In genomic region chr12:89384750-89385273, GRCh38 we compare ENCODE assay signal across 12 cellular contexts. TPM values are rescaled to one million over a fixed set of nuclear protein-coding genes. Genes with fewer than 3 reads are reported as not detected.
DNase-seq lines count a peak whose midpoint lies in the region; ATAC-seq and TF ChIP-seq lines count a peak whose summit lies in the region.
"Had no signal": no experiment of that assay in that cellular context is flagged by ENCODE, and none has a peak within 500 bp of the region (broad histone marks: within the 10 kb centered on the region; RNA-seq: fewer than 3 reads in every experiment).

No MANE protein-coding gene starts in this region.

- peak overlapping the region; percentile 64 for H3K27ac ChIP-seq in ACC112 (ENCODE audit: low read depth, low read length)
- peak overlapping the region; percentile 35 to 88; a peak in 3 of 4 replicates for H3K27ac ChIP-seq in SK-N-SH (ENCODE audit: low read depth in 2 of 2, low read length in 1 of 2)
- peak overlapping the region; percentile 72 for H3K27ac ChIP-seq in hepatocyte
- H3K27ac ChIP-seq in parathyroid adenoma: peak overlapping the region; percentile 60

- CTCF ChIA-PET in SK-N-SH (lab: Yijun Ruan, JAX): no interaction called here

- H3K4me1 ChIP-seq in ACC112 (ENCODE audit: control insufficient read depth, insufficient read depth, low read length, unreplicated experiment): peaks cover 33% of the 10 kb centered on the region
- peaks cover 32 to 35% of the 10 kb centered on the region in 2 experiments; a peak in 3 of 4 replicates for H3K4me1 ChIP-seq in SK-N-SH (ENCODE audit: control insufficient read depth in 1 of 2, insufficient read depth in 2 of 2, low read depth in 1 of 2, low read length in 1 of 2)
- H3K4me1 ChIP-seq in hepatocyte (ENCODE audit: insufficient read depth): peaks cover 49% of the 10 kb centered on the region
- H3K4me1 ChIP-seq in parathyroid adenoma: peaks cover 20% of the 10 kb centered on the region

- H3K4me2 ChIP-seq in SK-N-SH: peak overlapping the region; percentile 46
- peak overlapping the region; percentile 39 for H3K4me2 ChIP-seq in hepatocyte
- H3K4me2 ChIP-seq in parathyroid adenoma (ENCODE audit: low read length): no peak overlapping the region

- H3K79me2 ChIP-seq in ACC112 (ENCODE audit: control insufficient read depth, insufficient read depth, low read length, unreplicated experiment): no peaks in the 10 kb centered on the region
- no peaks in the 10 kb centered on the region for H3K79me2 ChIP-seq in SK-N-SH (ENCODE audit: insufficient read depth)
- no peaks in the 10 kb centered on the region for H3K79me2 ChIP-seq in hepatocyte
- no peaks in the 10 kb centered on the region for H3K79me2 ChIP-seq in parathyroid adenoma

- no peaks in the 10 kb centered on the region for H3F3A ChIP-seq in SK-N-SH (replicated peaks; ENCODE audit: insufficient read depth)

- no peak for ATAC-seq in HG03469 (IDR thresholded peaks at IDR 0.05; ENCODE audit: unreplicated experiment)
- ATAC-seq in HG02840 (IDR thresholded peaks at IDR 0.05; ENCODE audit: low FRiP score, unreplicated experiment): no peak

- H3K9ac ChIP-seq in SK-N-SH: no peak overlapping the region
- no peak overlapping the region for H3K9ac ChIP-seq in parathyroid adenoma

- no peak overlapping the region for H2AFZ ChIP-seq in ACC112 (ENCODE audit: low read length, unreplicated experiment)
- 0 out of 2 replicates have a peak overlapping the region, but pooled peaks have one; percentile 61 for H2AFZ ChIP-seq in SK-N-SH (ENCODE audit: low read depth)
- H2AFZ ChIP-seq in hepatocyte: no peak overlapping the region
- H2AFZ ChIP-seq in parathyroid adenoma: peak overlapping the region; percentile 40

- no peaks in the 10 kb centered on the region for H3K36me3 ChIP-seq in ACC112 (ENCODE audit: insufficient read depth, low read length)
- H3K36me3 ChIP-seq in SK-N-SH (replicated peaks in 1 of 2; ENCODE audit: control insufficient read depth in 1 of 2, insufficient read depth in 2 of 2, low read length in 1 of 2): no peaks in the 10 kb centered on the region
- no peaks in the 10 kb centered on the region for H3K36me3 ChIP-seq in hepatocyte (replicated peaks; ENCODE audit: insufficient read depth, low read depth)
- H3K36me3 ChIP-seq in parathyroid adenoma (ENCODE audit: control insufficient read depth, insufficient read depth, low read length): no peaks in the 10 kb centered on the region

- no peak for DNase-seq in SK-N-SH
- DNase-seq in hepatocyte (ENCODE audit: low spot score): no peak
- DNase-seq in NCI-H526 treated with DMSO at 0.1 percent for 48 hours (lab: John Stamatoyannopoulos, UW): no peak
- DNase-seq in putamen (ENCODE audit: low spot score): no peak
- DNase-seq: activated CD4-positive, alpha-beta T cell treated with anti-CD3 and anti-CD28 coated beads, Interleukin-2, amount 50 U/mL, for 1 hour; activated effector memory CD4-positive, alpha-beta T cell treated with Interleukin-2 at 50 U/mL for 16 hours; DND-41; NK-92 treated with Interleukin-12 subunit alpha and Interleukin-12 subunit beta, amount 100 ng/mL, for 24 hours had no signal

- POLR2A ChIA-PET in SK-N-SH (lab: Yijun Ruan, JAX): interaction anchor here (1.5 kb wide), 1 partner anchor 31 kb away, joined by 3 read pairs; no protein-coding TSS in a partner anchor

- no peak for TF ChIP-seq CTCF in SK-N-SH (IDR thresholded peaks at IDR 0.05)
- TF ChIP-seq CTCF in hepatocyte (IDR thresholded peaks at IDR 0.05; ENCODE audit: poor library complexity): no peak
- TF ChIP-seq CTCF in parathyroid adenoma (IDR thresholded peaks at IDR 0.05): no peak

- no peak for TF ChIP-seq EP300 in SK-N-SH (IDR thresholded peaks at IDR 0.05; ENCODE audit: borderline replicate concordance in 1 of 2, low read depth in 1 of 2, low read length in 1 of 2)

- H3K9me3 ChIP-seq in SK-N-SH (no peaks in the 10 kb centered on the region), hepatocyte (ENCODE audit: low read depth) (no peaks in the 10 kb centered on the region), parathyroid adenoma (ENCODE audit: control insufficient read depth, low read length) (no peaks in the 10 kb centered on the region)

- H3K4me3 ChIP-seq in ACC112 (ENCODE audit: low read depth, low read length) (no peak overlapping the region), SK-N-SH (ENCODE audit: low read depth in 2 of 2, low read length in 1 of 2) (no peak overlapping the region), hepatocyte (no peak overlapping the region), parathyroid adenoma (ENCODE audit: low read depth, low read length) (no peak overlapping the region)

- H4K20me1 ChIP-seq in SK-N-SH (ENCODE audit: insufficient read depth): no peaks in the 10 kb centered on the region
- no peaks in the 10 kb centered on the region for H4K20me1 ChIP-seq in hepatocyte (ENCODE audit: insufficient read depth, poor library complexity, severe bottlenecking)

- WGBS in SK-N-SH (ENCODE audit: low lambda C conversion rate): 71% methylated on average over 3 of the region's 3 CpGs
- 72% methylated on average over 3 of the region's 3 CpGs for WGBS in hepatocyte (ENCODE audit: low lambda C conversion rate, missing lambda C conversion rate)

- H3K27me3 ChIP-seq in ACC112 (ENCODE audit: insufficient read depth, low read length) (no peaks in the 10 kb centered on the region), SK-N-SH (ENCODE audit: insufficient read depth) (no peaks in the 10 kb centered on the region), hepatocyte (no peaks in the 10 kb centered on the region), parathyroid adenoma (ENCODE audit: control insufficient read depth, insufficient read depth, low read length) (no peaks in the 10 kb centered on the region)

- H3K9me2 ChIP-seq in SK-N-SH: no peaks in the 10 kb centered on the region
- no peaks in the 10 kb centered on the region for H3K9me2 ChIP-seq in hepatocyte (replicated peaks; ENCODE audit: insufficient read depth)

- TF ChIP-seq RAD21 in SK-N-SH (IDR thresholded peaks at IDR 0.05; ENCODE audit: low read length): no peak

TF ChIP-seq in SK-N-SH, 30 proteins besides CTCF, POLR2A, EP300 and RAD21:
- TF ChIP-seq RFX5 (IDR thresholded peaks at IDR 0.05; ENCODE audit: low read length): no peak
- TF ChIP-seq RXRA (IDR thresholded peaks at IDR 0.05; ENCODE audit: borderline replicate concordance, low read depth): no peak
- no peak for TF ChIP-seq REST (IDR thresholded peaks at IDR 0.05; ENCODE audit: low read depth, low read length)
- no peak for TF ChIP-seq FOSL2 (IDR thresholded peaks at IDR 0.05; ENCODE audit: borderline replicate concordance, low read depth)
- no peak for TF ChIP-seq MEF2A (IDR thresholded peaks at IDR 0.05; ENCODE audit: borderline replicate concordance, low read depth)

RNA-seq across cellular contexts. Expression of gene DUSP6, which starts 32.5 kb away (rescaled TPM):
- 64.8 and 71.4 TPM in 2 replicates for polyA plus RNA-seq in SK-N-SH (2012; rRNA removed)
- polyA plus RNA-seq in SK-N-SH (2012; cell fraction: cytosol; rRNA removed): 37.6 and 45.0 TPM in 2 replicates
- 225 and 270 TPM in 2 replicates for polyA plus RNA-seq in SK-N-SH (2012; cell fraction: nucleus; rRNA removed)
- 52.5 and 55.4 TPM in 2 replicates for total RNA-seq in hepatocyte
- polyA plus RNA-seq in hepatocyte: 41.5 and 51.8 TPM in 2 replicates

Comparison
In these comparisons a context has a peak if more than half of its experiments do, and no peak if none do; other contexts are left out.
1. H2AFZ ChIP-seq: peak in SK-N-SH (single experiment) and parathyroid adenoma (single experiment); none in ACC112 (single experiment) and hepatocyte (single experiment).
2. Peak in every context shown above with its lines, with median percentiles within 50 percentile points of each other: H3K27ac ChIP-seq.